Comparison of ENCODE assay signal across 7 cellular contexts in genomic region chr1:202637321-202638018, GRCh38.
DNase-seq lines count a peak whose midpoint lies in the region; ATAC-seq, FAIRE-seq and TF ChIP-seq lines count a peak whose summit lies in the region.
"Not testable (repeated sequence)": the region's sequence is repeated elsewhere in the genome, so short reads cannot be mapped to it uniquely, and the experiment has no call there.

No MANE protein-coding gene starts in this region.

- not testable (repeated sequence) for H3K4me1 ChIP-seq in A549; GM12878 (ENCODE audit: control insufficient read depth, insufficient read depth, low read length); mesendoderm (ENCODE audit: control insufficient read depth, low read depth, low read length)
- H3K4me1 ChIP-seq in HUES48 (ENCODE audit: control insufficient read depth, insufficient read depth, low read length) (peaks cover 25% of the 10 kb centered on the region), H1 (replicated peaks in 1 of 4; ENCODE audit: control insufficient read depth in 3 of 4, insufficient read depth in 4 of 4, low read length in 3 of 4) (peaks cover 7 to 21% (median 12%) of the 10 kb centered on the region in 4 experiments), hepatocyte (ENCODE audit: insufficient read depth) (peaks cover 35% of the 10 kb centered on the region)

- TF ChIP-seq EP300 in A549 (IDR thresholded peaks at IDR 0.05); GM12878 (IDR thresholded peaks at IDR 0.05; ENCODE audit: borderline replicate concordance in 1 of 2, control insufficient read depth in 1 of 2, low read depth in 2 of 2, low read length in 2 of 2); H1 (IDR thresholded peaks at IDR 0.05; ENCODE audit: borderline replicate concordance in 1 of 2, low read depth in 2 of 2, low read length in 2 of 2): not testable (repeated sequence)

- in situ Hi-C loops in GM12878 (cut with MboI) = not testable (repeated sequence)

- H3K27ac ChIP-seq in A549; GM12878 (ENCODE audit: control insufficient read depth, insufficient read depth); H1 (ENCODE audit: low read depth, low read length); mesendoderm (ENCODE audit: low read depth, low read length): not testable (repeated sequence)
- H3K27ac ChIP-seq in HUES48 (ENCODE audit: low read depth, low read length) (peak overlapping the region; percentile 47), hepatocyte (peak overlapping the region; percentile 30)

- not testable (repeated sequence) for TF ChIP-seq RAD21 in A549 (conservative IDR thresholded peaks at IDR 0.05 in 1 of 2, IDR thresholded peaks at IDR 0.05 in 1 of 2); GM12878 (IDR thresholded peaks at IDR 0.05; ENCODE audit: insufficient read depth, low read depth, low read length); H1 (IDR thresholded peaks at IDR 0.05 in 1 of 2, conservative IDR thresholded peaks at IDR 0.05 in 1 of 2; ENCODE audit: low read depth in 2 of 2, low read length in 2 of 2)

- H4K91ac ChIP-seq in H1 (replicated peaks; ENCODE audit: insufficient read length, low read length) = not testable (repeated sequence)

- H3K9me2 ChIP-seq in hepatocyte (replicated peaks; ENCODE audit: insufficient read depth) = not testable (repeated sequence)

- not testable (repeated sequence) for H3K79me1 ChIP-seq in H1 (ENCODE audit: low read depth, low read length); mesendoderm (ENCODE audit: low read length)

- not testable (repeated sequence) for H2AK5ac ChIP-seq in H1 (ENCODE audit: low read depth, low read length); mesendoderm (ENCODE audit: low read length)

- CTCF ChIA-PET in A549 (lab: Yijun Ruan, JAX) = interaction anchor here (1.5 to 1.6 kb wide), 2 partner anchors 12 to 13 kb away, joined by 4 read pairs; no protein-coding TSS in a partner anchor
- CTCF ChIA-PET in GM12878 (lab: Yijun Ruan, JAX) = interaction anchor here (1.2 kb wide), 1 partner anchor 21 kb away, joined by 6 read pairs; no protein-coding TSS in a partner anchor
- CTCF ChIA-PET in H1 (lab: Charles Lee; ENCODE audit: partially characterized antibody) = interaction anchor here (0.6 to 1.6 kb wide), 11 partner anchors 9 to 174 kb away, joined by 3 to 6 read pairs (median 3); no protein-coding TSS in a partner anchor

- H3K79me2 ChIP-seq in GM12878 (ENCODE audit: control insufficient read depth, insufficient read depth, low read length); H1 (ENCODE audit: control insufficient read depth in 1 of 2, insufficient read depth in 2 of 2, low read length in 2 of 2); hepatocyte; mesendoderm (ENCODE audit: control insufficient read depth, insufficient read depth, low read length): not testable (repeated sequence)

- 76% methylated on average over 15 of the region's 16 CpGs for WGBS in A549 (ENCODE audit: missing lambda C conversion rate)
- WGBS in GM12878 (ENCODE audit: insufficient coverage, insufficient replicate concordance, low lambda C conversion rate, missing lambda C conversion rate) = 41% methylated on average over 16 of the region's 16 CpGs
- 79% methylated on average over 16 of the region's 16 CpGs; no CpG with 5 or more reads in 1 of the 2 experiments for WGBS in H1 (ENCODE audit: extremely low coverage in 1 of 2, insufficient coverage in 1 of 2, insufficient read length in 1 of 2, insufficient replicate concordance in 2 of 2, low coverage in 1 of 2, low lambda C conversion rate in 2 of 2, missing lambda C conversion rate in 1 of 2), 2 experiments
- WGBS in hepatocyte (ENCODE audit: low lambda C conversion rate, missing lambda C conversion rate) = 73% methylated on average over 16 of the region's 16 CpGs
- WGBS in mesendoderm (ENCODE audit: extremely low coverage, insufficient coverage, low lambda C conversion rate) = no CpG with 5 or more reads among the region's 16 CpGs

- peak overlapping the region; percentile 24; the same call in 1 of the 2 replicates for H3K18ac ChIP-seq in H1 (ENCODE audit: extremely low read depth, low read length)
- H3K18ac ChIP-seq in mesendoderm (ENCODE audit: low read length) = not testable (repeated sequence)

- H3K4ac ChIP-seq in H1 (replicated peaks; ENCODE audit: insufficient read length, low read depth, low read length); mesendoderm (ENCODE audit: low read depth, low read length): not testable (repeated sequence)

- H2BK12ac ChIP-seq in H1 (ENCODE audit: low read depth, low read length) = not testable (repeated sequence)

- TF ChIP-seq POLR2A in A549 (IDR thresholded peaks at IDR 0.05; ENCODE audit: low read length); GM12878 (IDR thresholded peaks at IDR 0.05; ENCODE audit: low read depth, low read length); H1 (IDR thresholded peaks at IDR 0.05; ENCODE audit: control extremely low read depth in 1 of 2, low read depth in 2 of 2, low read length in 2 of 2): not testable (repeated sequence)

- intact Hi-C loops in GM12878 (cut with micrococcal nuclease; ENCODE audit: unreplicated experiment) = not testable (repeated sequence)

- DNase-seq in A549 (ENCODE audit: low read depth in 1 of 2, low spot score in 1 of 2); GM12878 (ENCODE audit: low read depth, low spot score); H1 (ENCODE audit: low read depth in 1 of 2, low spot score in 2 of 2); hepatocyte (ENCODE audit: low spot score): not testable (repeated sequence)
- DNase-seq in NCI-H82 (lab: John Stamatoyannopoulos, UW) = peak; percentile 47
- peak; percentile 34 for DNase-seq in mesendoderm

- H3K9ac ChIP-seq in HUES48 (ENCODE audit: low read depth, low read length); GM12878 (ENCODE audit: control insufficient read depth, insufficient read depth, low read length); H1 (replicated peaks in 1 of 4; ENCODE audit: extremely low read depth in 1 of 4, low read depth in 3 of 4, low read length in 3 of 4); mesendoderm (ENCODE audit: low read length): not testable (repeated sequence)

- not testable (repeated sequence) for H2BK20ac ChIP-seq in H1 (ENCODE audit: low read length)

- not testable (repeated sequence) for H3K23me2 ChIP-seq in H1 (ENCODE audit: low read depth, low read length)

- not testable (repeated sequence) for TF ChIP-seq CTCF in A549 (IDR thresholded peaks at IDR 0.05); GM12878 (IDR thresholded peaks at IDR 0.05 in 2 of 3, conservative IDR thresholded peaks at IDR 0.05 in 1 of 3; ENCODE audit: control insufficient read depth in 2 of 3, extremely low read depth in 1 of 3, insufficient read depth in 1 of 3, low read depth in 3 of 3, low read length in 3 of 3); H1 (IDR thresholded peaks at IDR 0.05; ENCODE audit: control extremely low read depth in 1 of 3, insufficient read depth in 1 of 3, low read depth in 1 of 3, low read length in 3 of 3); hepatocyte (IDR thresholded peaks at IDR 0.05; ENCODE audit: poor library complexity)

- ATAC-seq in A549 = peak; percentile 33 to 62; a peak in 3 of 6 replicates
- ATAC-seq in GM12878 = peak; percentile 36; the same call in 2 of the 3 replicates

- not testable (repeated sequence) for H4K20me1 ChIP-seq in GM12878 (ENCODE audit: control insufficient read depth, insufficient read depth); H1 (replicated peaks in 1 of 2; ENCODE audit: control insufficient read depth in 1 of 2, insufficient read depth in 2 of 2, low read length in 2 of 2); hepatocyte (ENCODE audit: insufficient read depth, poor library complexity, severe bottlenecking)

- not testable (repeated sequence) for FAIRE-seq in A549 (lab: Jason Lieb, UNC); GM12878 (lab: Jason Lieb, UNC); H1 (lab: Jason Lieb, UNC)

- RAD21 ChIA-PET in GM12878 (lab: Charles Lee; ENCODE audit: unreplicated experiment) = interaction anchor here (0.6 kb wide), 1 partner anchor 83 kb away, joined by 3 read pairs; no protein-coding TSS in a partner anchor

- H3K27me3 ChIP-seq in HUES48 (ENCODE audit: control insufficient read depth, insufficient read depth, low read length) = peaks cover 13% of the 10 kb centered on the region
- not testable (repeated sequence) for H3K27me3 ChIP-seq in GM12878 (replicated peaks in 1 of 2; ENCODE audit: control insufficient read depth in 2 of 2, insufficient read depth in 2 of 2, low read length in 1 of 2); H1 (replicated peaks in 1 of 4; ENCODE audit: control insufficient read depth in 3 of 4, extremely low read depth in 1 of 4, insufficient read depth in 3 of 4, low read length in 3 of 4); mesendoderm (ENCODE audit: insufficient read depth, low read length, poor library complexity)
- peaks cover 13% of the 10 kb centered on the region for H3K27me3 ChIP-seq in hepatocyte

- H4K5ac ChIP-seq in H1 (ENCODE audit: insufficient read length, low read depth, low read length); mesendoderm (ENCODE audit: low read length): not testable (repeated sequence)

- H4K8ac ChIP-seq in H1 (ENCODE audit: extremely low read depth, insufficient read depth, low read length) = 0 out of 2 replicates have a peak overlapping the region, but pooled peaks have one; percentile 18
- not testable (repeated sequence) for H4K8ac ChIP-seq in mesendoderm (ENCODE audit: low read depth, low read length)

- not testable (repeated sequence) for H2BK120ac ChIP-seq in H1 (replicated peaks; ENCODE audit: low read depth, low read length); mesendoderm (ENCODE audit: low read depth, low read length)

- H3K4me3 ChIP-seq in A549; HUES48 (ENCODE audit: low read depth, low read length); GM12878; H1 (ENCODE audit: extremely low read depth in 1 of 4, insufficient read depth in 2 of 4, low read depth in 3 of 4, low read length in 4 of 4); hepatocyte; mesendoderm (ENCODE audit: low read length): not testable (repeated sequence)

- H3K9me3 ChIP-seq in A549; HUES48 (ENCODE audit: control insufficient read depth, insufficient read depth, low read length); GM12878 (replicated peaks; ENCODE audit: control insufficient read depth, insufficient read depth, low read length); H1 (ENCODE audit: insufficient read depth in 2 of 2, low read depth in 1 of 2, low read length in 1 of 2); hepatocyte (ENCODE audit: low read depth): not testable (repeated sequence)

- H2BK5ac ChIP-seq in H1 (ENCODE audit: low read depth, low read length); mesendoderm (ENCODE audit: low read length): not testable (repeated sequence)

- H3K36me3 ChIP-seq in HUES48 (ENCODE audit: control insufficient read depth, insufficient read depth, low read length); GM12878 (ENCODE audit: control insufficient read depth in 2 of 2, insufficient read depth in 2 of 2, low read length in 1 of 2); H1 (ENCODE audit: control insufficient read depth in 2 of 4, insufficient read depth in 4 of 4, low read length in 3 of 4); hepatocyte (replicated peaks; ENCODE audit: insufficient read depth, low read depth); mesendoderm (ENCODE audit: control insufficient read depth, insufficient read depth, low read length): not testable (repeated sequence)

- H3K23ac ChIP-seq in H1 (ENCODE audit: insufficient read length); mesendoderm (ENCODE audit: low read length): not testable (repeated sequence)

- H2BK15ac ChIP-seq in H1 (ENCODE audit: low read length); mesendoderm (replicated peaks; ENCODE audit: low read depth): not testable (repeated sequence)

- H3K14ac ChIP-seq in H1 (ENCODE audit: insufficient read length) = not testable (repeated sequence)

- POLR2A ChIA-PET in A549 (lab: Yijun Ruan, JAX); GM12878 (lab: Charles Lee): not testable (repeated sequence)
- POLR2A ChIA-PET in H1 (lab: Charles Lee; ENCODE audit: partially characterized antibody) = interaction anchor here (1.3 to 1.5 kb wide), 2 partner anchors 22 to 82 kb away, joined by 3 to 4 read pairs; no protein-coding TSS in a partner anchor

- H3K4me2 ChIP-seq in A549; GM12878 (ENCODE audit: control insufficient read depth, insufficient read depth); hepatocyte; mesendoderm (ENCODE audit: low read length): not testable (repeated sequence)
- peak overlapping the region; percentile 23 to 46; a peak in 1 of 4 replicates for H3K4me2 ChIP-seq in H1 (ENCODE audit: insufficient read depth in 1 of 2, low read depth in 2 of 2, low read length in 2 of 2)

- SMC1A ChIA-PET in GM12878 (lab: Charles Lee; ENCODE audit: uncharacterized antibody, unreplicated experiment) = not testable (repeated sequence)

- H2AFZ ChIP-seq in GM12878 (ENCODE audit: control insufficient read depth, low read depth, low read length); H1 (ENCODE audit: low read length); hepatocyte: not testable (repeated sequence)

- not testable (repeated sequence) for H3K56ac ChIP-seq in H1 (replicated peaks; ENCODE audit: insufficient read length, low read depth, low read length); mesendoderm (ENCODE audit: low read length)

- BruUV-seq in GM12878 (replicated peaks; lab: Mats Ljungman, UMichigan) = not testable (repeated sequence)
